1 cellular context compared by ENCODE assay signal in the genomic region with DNA sequence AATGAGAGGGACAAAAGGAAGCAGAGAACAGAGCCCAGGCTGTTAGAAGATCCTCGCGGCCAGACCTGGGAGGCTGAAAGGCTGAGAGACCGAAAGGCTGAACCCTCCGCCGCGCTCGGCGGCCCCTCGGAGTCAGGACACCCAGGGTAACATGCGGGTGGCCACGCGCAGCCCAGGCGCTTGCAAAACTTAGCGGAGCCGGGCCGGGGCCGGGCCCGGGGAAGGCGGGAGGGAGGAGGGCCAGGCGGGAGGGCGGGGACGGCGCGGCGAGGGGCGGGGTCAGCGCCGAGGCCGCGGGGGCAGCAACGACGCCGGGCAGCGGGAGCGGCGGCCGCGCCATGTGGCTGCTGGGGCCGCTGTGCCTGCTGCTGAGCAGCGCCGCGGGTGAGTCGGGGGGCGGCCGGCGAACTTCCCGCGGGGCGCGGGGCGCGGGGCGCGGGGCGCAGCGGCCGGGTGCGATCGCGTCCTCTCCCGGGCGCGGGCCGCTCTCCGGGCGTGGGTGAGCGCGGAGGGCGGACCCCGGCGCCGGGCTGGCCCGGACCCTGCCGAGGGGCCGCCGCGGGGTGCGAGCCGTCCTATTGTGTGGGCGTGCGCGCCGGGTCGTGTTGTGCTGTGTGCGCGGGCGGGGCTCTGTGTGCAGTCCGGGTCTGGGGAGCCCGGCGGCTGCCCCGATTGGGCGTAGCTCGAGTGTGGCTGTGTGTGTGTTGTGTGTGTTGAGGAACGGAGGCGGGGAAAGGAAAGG.
A peak's percentile ranks its signal among the peaks of the same experiment; 100 is the strongest.
TF ChIP-seq lines count a peak whose summit lies in the region.

Gene LDLRAD3, plus strand, starts transcription at position 302 of the 742 bp plus-strand sequence. Its CDS starts 37 bp downstream, at position 339.

TF ChIP-seq in HepG2, 621 proteins besides CTCF, POLR2A, EP300 and RAD21:
- TF ChIP-seq AHDC1 (CRISPR knock-in tag; IDR thresholded peaks at IDR 0.05; ENCODE audit: borderline replicate concordance) (no peak), ZNF12 (CRISPR knock-in tag; IDR thresholded peaks at IDR 0.05) (0 out of 2 replicates have a peak, but pooled peaks have one; percentile 17), KDM2A (CRISPR knock-in tag; IDR thresholded peaks at IDR 0.05; ENCODE audit: borderline replicate concordance, low read depth) (peak; percentile 37; the same call in 1 of the 2 replicates), MYC (CRISPR knock-in tag; IDR thresholded peaks at IDR 0.05; ENCODE audit: borderline replicate concordance) (peak; percentile 24; the same call in 1 of the 2 replicates), MXI1 (IDR thresholded peaks at IDR 0.05; ENCODE audit: borderline replicate concordance, low read depth, low read length) (no peak), RFX5 (IDR thresholded peaks at IDR 0.05; ENCODE audit: low read depth, low read length) (no peak), TFDP1 (CRISPR knock-in tag; IDR thresholded peaks at IDR 0.05; ENCODE audit: borderline replicate concordance) (peak; percentile 38; the same call in 1 of the 2 replicates), MAX (IDR thresholded peaks at IDR 0.05) (peak; percentile 61), PRMT3 (CRISPR knock-in tag; IDR thresholded peaks at IDR 0.05; ENCODE audit: borderline replicate concordance, low read depth) (0 out of 2 replicates have a peak, but pooled peaks have one; percentile 59), ZNF687 (CRISPR knock-in tag; IDR thresholded peaks at IDR 0.05) (peak; percentile 56), MXD1 (CRISPR knock-in tag; IDR thresholded peaks at IDR 0.05) (peak; percentile 28; the same call in 1 of the 2 replicates), GABPB1 (CRISPR knock-in tag; IDR thresholded peaks at IDR 0.05) (peak; percentile 7; the same call in 1 of the 2 replicates), RBFOX2 (IDR thresholded peaks at IDR 0.05; ENCODE audit: low read depth, low read length) (0 out of 2 replicates have a peak, but pooled peaks have one; percentile 23)
- TF ChIP-seq, protein P1, sequence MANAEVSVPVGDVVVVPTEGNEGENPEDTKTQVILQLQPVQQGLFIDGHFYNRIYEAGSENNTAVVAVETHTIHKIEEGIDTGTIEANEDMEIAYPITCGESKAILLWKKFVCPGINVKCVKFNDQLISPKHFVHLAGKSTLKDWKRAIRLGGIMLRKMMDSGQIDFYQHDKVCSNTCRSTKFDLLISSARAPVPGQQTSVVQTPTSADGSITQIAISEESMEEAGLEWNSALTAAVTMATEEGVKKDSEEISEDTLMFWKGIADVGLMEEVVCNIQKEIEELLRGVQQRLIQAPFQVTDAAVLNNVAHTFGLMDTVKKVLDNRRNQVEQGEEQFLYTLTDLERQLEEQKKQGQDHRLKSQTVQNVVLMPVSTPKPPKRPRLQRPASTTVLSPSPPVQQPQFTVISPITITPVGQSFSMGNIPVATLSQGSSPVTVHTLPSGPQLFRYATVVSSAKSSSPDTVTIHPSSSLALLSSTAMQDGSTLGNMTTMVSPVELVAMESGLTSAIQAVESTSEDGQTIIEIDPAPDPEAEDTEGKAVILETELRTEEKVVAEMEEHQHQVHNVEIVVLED (CRISPR knock-in tag; IDR thresholded peaks at IDR 0.05; ENCODE audit: borderline replicate concordance) = no peak
- TF ChIP-seq, protein P2, sequence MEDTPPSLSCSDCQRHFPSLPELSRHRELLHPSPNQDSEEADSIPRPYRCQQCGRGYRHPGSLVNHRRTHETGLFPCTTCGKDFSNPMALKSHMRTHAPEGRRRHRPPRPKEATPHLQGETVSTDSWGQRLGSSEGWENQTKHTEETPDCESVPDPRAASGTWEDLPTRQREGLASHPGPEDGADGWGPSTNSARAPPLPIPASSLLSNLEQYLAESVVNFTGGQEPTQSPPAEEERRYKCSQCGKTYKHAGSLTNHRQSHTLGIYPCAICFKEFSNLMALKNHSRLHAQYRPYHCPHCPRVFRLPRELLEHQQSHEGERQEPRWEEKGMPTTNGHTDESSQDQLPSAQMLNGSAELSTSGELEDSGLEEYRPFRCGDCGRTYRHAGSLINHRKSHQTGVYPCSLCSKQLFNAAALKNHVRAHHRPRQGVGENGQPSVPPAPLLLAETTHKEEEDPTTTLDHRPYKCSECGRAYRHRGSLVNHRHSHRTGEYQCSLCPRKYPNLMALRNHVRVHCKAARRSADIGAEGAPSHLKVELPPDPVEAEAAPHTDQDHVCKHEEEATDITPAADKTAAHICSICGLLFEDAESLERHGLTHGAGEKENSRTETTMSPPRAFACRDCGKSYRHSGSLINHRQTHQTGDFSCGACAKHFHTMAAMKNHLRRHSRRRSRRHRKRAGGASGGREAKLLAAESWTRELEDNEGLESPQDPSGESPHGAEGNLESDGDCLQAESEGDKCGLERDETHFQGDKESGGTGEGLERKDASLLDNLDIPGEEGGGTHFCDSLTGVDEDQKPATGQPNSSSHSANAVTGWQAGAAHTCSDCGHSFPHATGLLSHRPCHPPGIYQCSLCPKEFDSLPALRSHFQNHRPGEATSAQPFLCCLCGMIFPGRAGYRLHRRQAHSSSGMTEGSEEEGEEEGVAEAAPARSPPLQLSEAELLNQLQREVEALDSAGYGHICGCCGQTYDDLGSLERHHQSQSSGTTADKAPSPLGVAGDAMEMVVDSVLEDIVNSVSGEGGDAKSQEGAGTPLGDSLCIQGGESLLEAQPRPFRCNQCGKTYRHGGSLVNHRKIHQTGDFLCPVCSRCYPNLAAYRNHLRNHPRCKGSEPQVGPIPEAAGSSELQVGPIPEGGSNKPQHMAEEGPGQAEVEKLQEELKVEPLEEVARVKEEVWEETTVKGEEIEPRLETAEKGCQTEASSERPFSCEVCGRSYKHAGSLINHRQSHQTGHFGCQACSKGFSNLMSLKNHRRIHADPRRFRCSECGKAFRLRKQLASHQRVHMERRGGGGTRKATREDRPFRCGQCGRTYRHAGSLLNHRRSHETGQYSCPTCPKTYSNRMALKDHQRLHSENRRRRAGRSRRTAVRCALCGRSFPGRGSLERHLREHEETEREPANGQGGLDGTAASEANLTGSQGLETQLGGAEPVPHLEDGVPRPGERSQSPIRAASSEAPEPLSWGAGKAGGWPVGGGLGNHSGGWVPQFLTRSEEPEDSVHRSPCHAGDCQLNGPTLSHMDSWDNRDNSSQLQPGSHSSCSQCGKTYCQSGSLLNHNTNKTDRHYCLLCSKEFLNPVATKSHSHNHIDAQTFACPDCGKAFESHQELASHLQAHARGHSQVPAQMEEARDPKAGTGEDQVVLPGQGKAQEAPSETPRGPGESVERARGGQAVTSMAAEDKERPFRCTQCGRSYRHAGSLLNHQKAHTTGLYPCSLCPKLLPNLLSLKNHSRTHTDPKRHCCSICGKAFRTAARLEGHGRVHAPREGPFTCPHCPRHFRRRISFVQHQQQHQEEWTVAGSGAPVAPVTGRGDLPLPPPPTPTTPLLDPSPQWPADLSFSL (CRISPR knock-in tag; IDR thresholded peaks at IDR 0.05) = 0 out of 2 replicates have a peak, but pooled peaks have one; percentile 18
